Comparison of ENCODE assay signal across 14 cellular contexts in the genomic region with DNA sequence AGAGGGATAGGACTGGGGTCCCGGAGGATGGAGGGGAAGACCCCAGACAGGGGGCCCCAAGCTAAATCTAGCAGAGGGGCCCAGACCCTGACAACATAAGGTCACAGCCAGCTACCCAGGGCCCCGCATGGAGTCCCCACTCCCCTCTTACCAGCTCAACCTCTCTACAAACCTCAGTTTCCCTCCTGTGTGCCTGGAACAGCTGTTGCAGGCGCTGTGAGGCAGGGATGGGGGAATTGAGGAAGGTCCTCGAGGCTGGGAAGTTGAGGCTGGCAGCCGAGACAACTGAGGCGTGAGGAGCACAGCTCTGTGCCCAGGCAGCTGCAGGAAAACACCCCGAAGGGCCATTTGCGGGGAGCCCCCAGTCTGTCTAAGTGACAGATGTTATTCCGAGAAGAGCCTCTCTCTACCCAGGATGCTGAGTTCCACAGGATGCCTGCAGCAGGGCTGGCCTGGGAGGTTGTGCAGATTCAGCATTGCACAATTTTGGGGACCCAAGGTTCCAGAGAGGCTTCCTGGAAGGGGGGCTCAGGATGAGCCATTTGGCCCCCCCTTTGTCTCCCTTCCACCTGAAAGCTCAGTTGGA. TPM values are rescaled to one million over a fixed set of nuclear protein-coding genes. Genes with fewer than 3 reads are reported as not detected.
DNase-seq lines count a peak whose midpoint lies in the region; ATAC-seq and TF ChIP-seq lines count a peak whose summit lies in the region.
"Had no signal": no experiment of that assay in that cellular context is flagged by ENCODE, and none has a peak within 500 bp of the region (broad histone marks: within the 10 kb centered on the region; RNA-seq: fewer than 3 reads in every experiment).

No MANE protein-coding gene starts in this region.

- H3K27ac Mint-ChIP-seq in activated naive CD4-positive, alpha-beta T cell treated with anti-CD3 and anti-CD28 coated beads for 36 hours = no peak overlapping the region
- peak overlapping the region in 3 of 6 donors; percentile 7 to 51 (median 42) for H3K27ac Mint-ChIP-seq in naive B cell

- peak; percentile 27 to 35 for ATAC-seq in naive B cell (ENCODE audit: low read depth in 2 of 2)

- no peaks in the 10 kb centered on the region for H3K36me3 Mint-ChIP-seq in activated naive CD4-positive, alpha-beta T cell treated with anti-CD3 and anti-CD28 coated beads for 36 hours (ENCODE audit: low read depth)
- H3K36me3 Mint-ChIP-seq in naive B cell = no peaks in the 10 kb centered on the region

- H3K9me3 ChIP-seq in OCI-LY3 (ENCODE audit: insufficient read depth, low read length) (no peaks in the 10 kb centered on the region), thymus (ENCODE audit: control insufficient read depth) (peaks cover 4% of the 10 kb centered on the region)

- H3K4me3 ChIP-seq in OCI-LY3 (ENCODE audit: low read length) = peak overlapping the region; percentile 61
- no peak overlapping the region for H3K4me3 ChIP-seq in thymus (ENCODE audit: low read length)

- no peak overlapping the region for H3K4me3 Mint-ChIP-seq in activated naive CD4-positive, alpha-beta T cell treated with anti-CD3 and anti-CD28 coated beads for 36 hours
- peak overlapping the region in 4 of 8 donors; percentile 10 to 82 (median 57) for H3K4me3 Mint-ChIP-seq in naive B cell

- no peak overlapping the region for H2AFZ ChIP-seq in OCI-LY3 (ENCODE audit: low read depth, low read length)

- CTCF ChIA-PET in activated naive CD4-positive, alpha-beta T cell treated with anti-CD3 and anti-CD28 coated beads for 36 hours (lab: Charles Lee) = no interaction called here

- H3K27me3 ChIP-seq in OCI-LY3 (ENCODE audit: low read depth, low read length) (peaks cover 34% of the 10 kb centered on the region), thymus (ENCODE audit: control insufficient read depth, insufficient read depth) (no peaks in the 10 kb centered on the region)

- peak; percentile 28 for DNase-seq in activated naive CD4-positive, alpha-beta T cell treated with anti-CD3 and anti-CD28 coated beads for 36 hours
- DNase-seq in activated naive CD4-positive, alpha-beta T cell treated with Interleukin-2 at 50 U/mL for 16 hours = no peak
- no peak for DNase-seq in naive B cell
- DNase-seq in NCI-H510A (lab: John Stamatoyannopoulos, UW) = no peak
- no peak for DNase-seq in stimulated activated CD4-positive, alpha-beta T cell treated with anti-CD3 and anti-CD28 coated beads, Interleukin-2, amount 100 ng/mL, for 24 hours
- no peak for DNase-seq in DMS 273 (lab: John Stamatoyannopoulos, UW; ENCODE audit: unreplicated experiment)
- DNase-seq: CD4-positive, alpha-beta T cell; HCEC 1CT; NCI-H1092 treated with DMSO at 0.1 percent for 48 hours; NCI-H1694 treated with DMSO at 0.1 percent for 48 hours; NCI-H2171; NCI-H446 treated with DMSO at 0.1 percent for 48 hours had no signal

- peaks cover 21% of the 10 kb centered on the region for H3K4me1 Mint-ChIP-seq in activated naive CD4-positive, alpha-beta T cell treated with anti-CD3 and anti-CD28 coated beads for 36 hours (ENCODE audit: low read depth)
- H3K4me1 Mint-ChIP-seq in naive B cell = peaks cover 26 to 33% (median 30%) of the 10 kb centered on the region in 3 donors

- H4K20me1 ChIP-seq in OCI-LY3 (ENCODE audit: insufficient read depth, low read length) = no peaks in the 10 kb centered on the region

- H3K9me3 Mint-ChIP-seq in activated naive CD4-positive, alpha-beta T cell treated with anti-CD3 and anti-CD28 coated beads for 36 hours = peaks cover 2% of the 10 kb centered on the region
- H3K9me3 Mint-ChIP-seq in naive B cell = peaks cover 0 to 5% (median 0%) of the 10 kb centered on the region in 7 donors
- H3K9me3 Mint-ChIP-seq: CD4-positive, alpha-beta T cell had no signal

- peaks cover 30% of the 10 kb centered on the region for H3K4me1 ChIP-seq in OCI-LY3 (ENCODE audit: low read length)
- H3K4me1 ChIP-seq in thymus (ENCODE audit: control insufficient read depth, insufficient read depth, low read length) = peaks cover 41% of the 10 kb centered on the region

- intact Hi-C loops in activated naive CD4-positive, alpha-beta T cell treated with anti-CD3 and anti-CD28 coated beads for 36 hours (cut with micrococcal nuclease) = no loop called here

- peak overlapping the region; percentile 81 for H3K4me2 ChIP-seq in OCI-LY3 (ENCODE audit: low read length)

- no peak overlapping the region for H3K9ac ChIP-seq in OCI-LY3 (ENCODE audit: low read length)

- H3K27ac ChIP-seq in OCI-LY3 (ENCODE audit: low read length) (no peak overlapping the region), thymus (ENCODE audit: low read depth) (peak overlapping the region; percentile 42)

- peaks cover 2% of the 10 kb centered on the region for H3K27me3 Mint-ChIP-seq in activated naive CD4-positive, alpha-beta T cell treated with anti-CD3 and anti-CD28 coated beads for 36 hours (ENCODE audit: low read depth)
- peaks cover 9 to 21% (median 11%) of the 10 kb centered on the region in 3 donors for H3K27me3 Mint-ChIP-seq in naive B cell
- H3K27me3 Mint-ChIP-seq: CD4-positive, alpha-beta T cell had no signal

- no peak for TF ChIP-seq CTCF in OCI-LY3 (IDR thresholded peaks at IDR 0.05; ENCODE audit: low read depth, low read length)

- no peaks in the 10 kb centered on the region for H3K79me2 ChIP-seq in OCI-LY3 (ENCODE audit: low read length)

- 31% methylated on average over 9 of the region's 9 CpGs for WGBS in thymus

- H3K36me3 ChIP-seq in OCI-LY3 (replicated peaks; ENCODE audit: low read depth, low read length) = no peaks in the 10 kb centered on the region
- H3K36me3 ChIP-seq in thymus (ENCODE audit: control insufficient read depth, insufficient read depth) = no peaks in the 10 kb centered on the region

RNA-seq across cellular contexts. Expression of gene NCOR2, which starts 42.7 kb away (rescaled TPM):
- total RNA-seq in activated naive CD4-positive, alpha-beta T cell treated with anti-CD3 and anti-CD28 coated beads for 36 hours = 100 to 1,000 TPM; 102 TPM
- polyA plus RNA-seq in naive B cell (ENCODE audit: low read depth in 6 of 6) (10 to 100 TPM in 1 of 6 donors, 1 to 10 TPM in 5; 2.4 to 15.8 (median 4.0) TPM), thymus (48.2 TPM)
